8 cellular contexts compared by ENCODE assay signal in genomic region chr7:30503273-30504212, GRCh38. TPM values are rescaled to one million over a fixed set of nuclear protein-coding genes. Genes with fewer than 3 reads are reported as not detected.
A peak's percentile ranks its signal among the peaks of the same experiment; 100 is the strongest.
DNase-seq lines count a peak whose midpoint lies in the region; ATAC-seq lines count a peak whose summit lies in the region.

No MANE protein-coding gene starts in this region.

- peaks cover 4% of the 10 kb centered on the region for H3K36me3 ChIP-seq in iPS-18a (ENCODE audit: control insufficient read depth, low read depth, low read length)

- peak overlapping the region; percentile 88 for H3K9ac ChIP-seq in iPS-18a (ENCODE audit: low read length)

- peaks cover 3% of the 10 kb centered on the region for H3K9me3 Mint-ChIP-seq in activated CD4-positive, alpha-beta T cell treated with anti-CD3 and anti-CD28 coated beads for 36 hours (ENCODE audit: low read depth)
- peaks cover 3% of the 10 kb centered on the region for H3K9me3 Mint-ChIP-seq in activated CD4-positive, alpha-beta memory T cell treated with anti-CD3 and anti-CD28 coated beads for 36 hours

- no peaks in the 10 kb centered on the region for H3K9me3 ChIP-seq in iPS-18a (ENCODE audit: control insufficient read depth, low read depth, low read length)

- H3K4me1 ChIP-seq in iPS-18a (ENCODE audit: control insufficient read depth, low read depth, low read length): peaks cover 3% of the 10 kb centered on the region

- peaks cover 44% of the 10 kb centered on the region for H3K4me1 Mint-ChIP-seq in activated CD4-positive, alpha-beta T cell treated with anti-CD3 and anti-CD28 coated beads for 36 hours
- H3K4me1 Mint-ChIP-seq in activated CD4-positive, alpha-beta memory T cell treated with anti-CD3 and anti-CD28 coated beads for 36 hours (ENCODE audit: low read depth): peaks cover 38% of the 10 kb centered on the region

- peak overlapping the region; percentile 93 for H3K4me3 ChIP-seq in iPS-18a (ENCODE audit: low read length)

- no peaks in the 10 kb centered on the region for H3K27me3 ChIP-seq in iPS-18a (ENCODE audit: control insufficient read depth, insufficient read depth, low read length)

- H3K27ac Mint-ChIP-seq in activated CD4-positive, alpha-beta T cell treated with anti-CD3 and anti-CD28 coated beads for 36 hours: peak overlapping the region; percentile 72
- H3K27ac Mint-ChIP-seq in activated CD4-positive, alpha-beta memory T cell treated with anti-CD3 and anti-CD28 coated beads for 36 hours: peak overlapping the region; percentile 67

- CTCF ChIA-PET in activated CD4-positive, alpha-beta T cell treated with anti-CD3 and anti-CD28 coated beads for 36 hours (lab: Charles Lee): interaction anchor here (0.6 to 1.2 kb wide), 3 partner anchors 65 to 238 kb away, joined by 3 to 4 read pairs (median 4); no protein-coding TSS in a partner anchor
- CTCF ChIA-PET in activated CD4-positive, alpha-beta memory T cell treated with anti-CD3 and anti-CD28 coated beads for 36 hours (lab: Charles Lee): interaction anchor here (0.5 to 1.7 kb wide), 3 partner anchors 61 to 340 kb away, joined by 3 to 5 read pairs (median 4); no protein-coding TSS in a partner anchor

- DNase-seq in activated CD4-positive, alpha-beta T cell treated with anti-CD3 and anti-CD28 coated beads for 36 hours: no peak
- no peak for DNase-seq in activated CD4-positive, alpha-beta T cell treated with anti-CD3 and anti-CD28 coated beads, Interleukin-2, amount 50 U/mL, for 48 hours
- no peak for DNase-seq in activated CD4-positive, alpha-beta memory T cell treated with anti-CD3 and anti-CD28 coated beads for 36 hours
- peak in 1 of 49 donors; percentile 5 for DNase-seq in substantia nigra (lab: John Stamatoyannopoulos, UW)
- no peak for DNase-seq in NCI-H1048 (lab: John Stamatoyannopoulos, UW)
- no peak for DNase-seq in HCEC 1CT
- DNase-seq in effector CD8-positive, alpha-beta T cell (lab: John Stamatoyannopoulos, UW): no peak

- H3K36me3 Mint-ChIP-seq in activated CD4-positive, alpha-beta T cell treated with anti-CD3 and anti-CD28 coated beads for 36 hours (ENCODE audit: low read depth): peaks cover 29% of the 10 kb centered on the region
- H3K36me3 Mint-ChIP-seq in activated CD4-positive, alpha-beta memory T cell treated with anti-CD3 and anti-CD28 coated beads for 36 hours: peaks cover 21% of the 10 kb centered on the region

- POLR2A ChIA-PET in activated CD4-positive, alpha-beta T cell treated with anti-CD3 and anti-CD28 coated beads for 36 hours (lab: Charles Lee): interaction anchor here (0.6 kb wide), 1 partner anchor 9 kb away, joined by 4 read pairs; no protein-coding TSS in a partner anchor
- POLR2A ChIA-PET in activated CD4-positive, alpha-beta memory T cell treated with anti-CD3 and anti-CD28 coated beads for 36 hours (lab: Charles Lee): no interaction called here

- no peaks in the 10 kb centered on the region for H3K27me3 Mint-ChIP-seq in activated CD4-positive, alpha-beta T cell treated with anti-CD3 and anti-CD28 coated beads for 36 hours
- no peaks in the 10 kb centered on the region for H3K27me3 Mint-ChIP-seq in activated CD4-positive, alpha-beta memory T cell treated with anti-CD3 and anti-CD28 coated beads for 36 hours

- H3K4me3 Mint-ChIP-seq in activated CD4-positive, alpha-beta T cell treated with anti-CD3 and anti-CD28 coated beads for 36 hours: peak overlapping the region; percentile 84
- H3K4me3 Mint-ChIP-seq in activated CD4-positive, alpha-beta memory T cell treated with anti-CD3 and anti-CD28 coated beads for 36 hours: peak overlapping the region; percentile 77

- intact Hi-C loops in activated CD4-positive, alpha-beta T cell treated with anti-CD3 and anti-CD28 coated beads for 36 hours (cut with DNase I, micrococcal nuclease): loop anchor here (1.0 to 10.0 kb wide), 8 partner anchors 25 to 477 kb away; partner anchors contain the start of genes FKBP14 (in 2 of the 2), GARS1 (in 2 of the 2), NOD1 (in 2 of the 2) and ZNRF2 (in 2 of the 2)
- intact Hi-C loops in activated CD4-positive, alpha-beta memory T cell treated with anti-CD3 and anti-CD28 coated beads for 36 hours (cut with micrococcal nuclease): loop anchor here (1.0 to 10.0 kb wide), 8 partner anchors 24 to 1991 kb away; partner anchors contain the start of genes AVL9, FKBP14, GARS1 and LSM5

- H3K27ac ChIP-seq in iPS-18a (ENCODE audit: low read length): peak overlapping the region; percentile 9
- peak overlapping the region; percentile 67 for H3K27ac ChIP-seq in substantia nigra (ENCODE audit: low read depth, low read length, poor library complexity, severe bottlenecking)

- ATAC-seq in activated CD4-positive, alpha-beta T cell treated with anti-CD3 and anti-CD28 coated beads for 36 hours: no peak

RNA-seq across cellular contexts. Expression of gene GGCT, which starts 1.1 kb away (rescaled TPM):
- total RNA-seq in activated CD4-positive, alpha-beta T cell treated with anti-CD3 and anti-CD28 coated beads for 36 hours: 10 to 100 TPM; 48.8 to 76.8 TPM
- 10 to 100 TPM; 60.5 to 68.0 TPM for total RNA-seq in activated CD4-positive, alpha-beta memory T cell treated with anti-CD3 and anti-CD28 coated beads for 36 hours

RNA-seq across cellular contexts. Expression of gene NOD1, which starts 25.0 kb away (rescaled TPM):
- 10 to 100 TPM; 10.8 to 11.0 TPM for total RNA-seq in activated CD4-positive, alpha-beta T cell treated with anti-CD3 and anti-CD28 coated beads for 36 hours
- total RNA-seq in activated CD4-positive, alpha-beta memory T cell treated with anti-CD3 and anti-CD28 coated beads for 36 hours: 10 to 100 TPM; 12.8 to 14.0 TPM
